In genomic region chr12:46214668-46215429, GRCh38 we compare ENCODE assay signal across 8 cellular contexts. TPM values are rescaled to one million over a fixed set of nuclear protein-coding genes. Genes with fewer than 3 reads are reported as not detected.
DNase-seq lines count a peak whose midpoint lies in the region; ATAC-seq and TF ChIP-seq lines count a peak whose summit lies in the region.

No MANE protein-coding gene starts in this region.

- TF ChIP-seq POLR2A in erythroblast (IDR thresholded peaks at IDR 0.05; ENCODE audit: low read length): no peak

- peak; percentile 78 for DNase-seq in T follicular helper cell (ENCODE audit: low read depth)
- peak; percentile 76 to 90 for DNase-seq in activated naive CD4-positive, alpha-beta T cell treated with anti-CD3 and anti-CD28 coated beads, Interleukin-2, amount 50 U/mL, for 72 hours (ENCODE audit: low spot score in 2 of 2)
- peak; percentile 86 for DNase-seq in stimulated activated CD4-positive, alpha-beta T cell treated with anti-CD3 and anti-CD28 coated beads, Interleukin-4, amount 100 ng/mL, for 24 hours
- no peak for DNase-seq in D341Med (ENCODE audit: low spot score)
- DNase-seq in GM19240 (ENCODE audit: insufficient read length, low spot score): no peak
- no peak for DNase-seq in erythroblast (lab: John Stamatoyannopoulos, UW)

- H3K36me3 Mint-ChIP-seq in activated naive CD4-positive, alpha-beta T cell treated with anti-CD3 and anti-CD28 coated beads, Interleukin-2, amount 50 U/mL, for 72 hours: peaks cover 50 to 53% of the 10 kb centered on the region in 2 donors

- ATAC-seq in GM18517 (IDR thresholded peaks at IDR 0.05; ENCODE audit: unreplicated experiment) (peak; percentile 53), HG02870 (IDR thresholded peaks at IDR 0.05; ENCODE audit: unreplicated experiment) (peak; percentile 42)
- peak; percentile 78 to 81 for ATAC-seq in activated naive CD4-positive, alpha-beta T cell treated with anti-CD3 and anti-CD28 coated beads, Interleukin-2, amount 50 U/mL, for 72 hours

- no peaks in the 10 kb centered on the region for H3K9me3 Mint-ChIP-seq in activated naive CD4-positive, alpha-beta T cell treated with anti-CD3 and anti-CD28 coated beads, Interleukin-2, amount 50 U/mL, for 72 hours

- H3K27ac Mint-ChIP-seq in activated naive CD4-positive, alpha-beta T cell treated with anti-CD3 and anti-CD28 coated beads, Interleukin-2, amount 50 U/mL, for 72 hours: peak overlapping the region; percentile 96 to 100

RNA-seq across cellular contexts. Expression of gene SLC38A1, which starts 54.0 kb away (rescaled TPM):
- total RNA-seq in activated naive CD4-positive, alpha-beta T cell treated with anti-CD3 and anti-CD28 coated beads, Interleukin-2, amount 50 U/mL, for 72 hours: 100 to 1,000 TPM; 146 to 177 TPM

Comparison
In these comparisons a context has a peak if more than half of its experiments do, and no peak if none do; other contexts are left out.
1. DNase-seq: peak in T follicular helper cell (single experiment), activated naive CD4-positive, alpha-beta T cell treated with anti-CD3 and anti-CD28 coated beads, Interleukin-2, amount 50 U/mL, for 72 hours (2 of 2) and stimulated activated CD4-positive, alpha-beta T cell treated with anti-CD3 and anti-CD28 coated beads, Interleukin-4, amount 100 ng/mL, for 24 hours (single experiment); none in D341Med (single experiment), GM19240 (single experiment) and erythroblast (0 of 2).
2. Peak in every context shown above with its lines, with median percentiles within 50 percentile points of each other: ATAC-seq.